1 cellular context compared by ENCODE assay signal in genomic region chr4:51853027-51853682, GRCh38.
TF ChIP-seq lines count a peak whose summit lies in the region.

No MANE protein-coding gene starts in this region.

TF ChIP-seq in liver, 16 proteins besides CTCF, POLR2A, EP300 and RAD21 (continued from another document):
- TF ChIP-seq REST (IDR thresholded peaks at IDR 0.05) (peak; percentile 71), SP1 (IDR thresholded peaks at IDR 0.05) (peak; percentile 77), FOXA1 (IDR thresholded peaks at IDR 0.05) (peak; percentile 50), HNF4A (conservative IDR thresholded peaks at IDR 0.05) (peak; percentile 86 to 90), EGR1 (IDR thresholded peaks at IDR 0.05; ENCODE audit: low read depth in 2 of 2) (peak in 1 of 2 donors; percentile 45), MAX (IDR thresholded peaks at IDR 0.05) (peak; percentile 79), NR2F2 (IDR thresholded peaks at IDR 0.05) (no peak)
TF ChIP-seq in liver: peak in this region for 13.
